Comparison of ENCODE assay signal across 8 cellular contexts in the genomic region with DNA sequence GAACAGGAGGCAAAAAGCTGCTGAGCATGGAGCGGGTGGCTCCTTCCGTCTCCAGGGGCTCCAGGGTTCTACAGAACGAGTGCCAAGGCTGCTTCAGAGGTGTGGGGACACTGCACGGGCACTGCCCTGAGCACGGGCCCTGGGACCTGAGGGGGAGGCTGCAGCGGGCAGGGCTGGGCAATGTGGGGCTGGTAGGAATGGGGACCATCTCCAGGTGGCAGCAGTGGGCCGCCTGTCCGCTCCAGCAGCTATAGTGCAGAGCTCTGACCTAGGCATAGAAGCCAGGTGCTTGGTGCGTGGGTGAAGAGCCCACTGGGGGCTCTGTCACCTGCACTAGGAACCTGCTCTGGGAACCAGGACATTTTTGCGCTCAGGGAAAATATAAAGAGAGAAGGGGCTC. TPM values are rescaled to one million over a fixed set of nuclear protein-coding genes. Genes with fewer than 3 reads are reported as not detected.
A peak's percentile ranks its signal among the peaks of the same experiment; 100 is the strongest.
DNase-seq lines count a peak whose midpoint lies in the region; ATAC-seq and TF ChIP-seq lines count a peak whose summit lies in the region.

No MANE protein-coding gene starts in this region.

- intact Hi-C loops in activated B cell treated with CpG ODN at 0.5 μM for 24 hours (cut with micrococcal nuclease): loop anchor here (1.0 to 2.0 kb wide), 3 partner anchors 15 to 40 kb away; no protein-coding TSS in a partner anchor

- POLR2A ChIA-PET in GM10248 (lab: Yijun Ruan, JAX) (interaction anchor here (1.0 kb wide), 1 partner anchor 41 kb away, joined by 5 read pairs; no protein-coding TSS in a partner anchor), HEK293T (lab: Yijun Ruan, JAX) (interaction anchor here (1.0 kb wide), 1 partner anchor 38 kb away, joined by 5 read pairs; no protein-coding TSS in a partner anchor), activated B cell treated with CpG ODN at 0.5 μM for 24 hours (lab: Charles Lee) (interaction anchor here (0.9 to 2.1 kb wide), 7 partner anchors 11 to 87 kb away, joined by 4 to 21 read pairs (median 8); a partner anchor contains a TSS)

- no peaks in the 10 kb centered on the region for H3K27me3 Mint-ChIP-seq in activated B cell treated with CpG ODN at 0.5 μM for 24 hours

- no peak overlapping the region for H3K4me3 ChIP-seq in effector memory CD4-positive, alpha-beta T cell (ENCODE audit: insufficient read depth, low read depth, low read length, poor library complexity, severe bottlenecking)

- peaks cover 51% of the 10 kb centered on the region for H3K36me3 Mint-ChIP-seq in activated B cell treated with CpG ODN at 0.5 μM for 24 hours (ENCODE audit: low read depth)

- peak; percentile 57 for TF ChIP-seq CTCF in GM10248 (IDR thresholded peaks at IDR 0.05; ENCODE audit: control extremely low read depth, extremely low read depth, low read depth, missing control alignments)
- no peak for TF ChIP-seq CTCF in activated B cell treated with CpG ODN at 0.5 μM for 24 hours (IDR thresholded peaks at IDR 0.05)

- ATAC-seq in activated B cell treated with CpG ODN at 0.5 μM for 24 hours (ENCODE audit: low read depth) (peak; percentile 91), HG03457 (IDR thresholded peaks at IDR 0.05; ENCODE audit: unreplicated experiment) (no peak)

- peaks cover 66% of the 10 kb centered on the region for H3K36me3 ChIP-seq in effector memory CD4-positive, alpha-beta T cell (ENCODE audit: control insufficient read depth, insufficient read depth, low read length)

- peaks cover 10% of the 10 kb centered on the region for H3K4me1 ChIP-seq in effector memory CD4-positive, alpha-beta T cell (ENCODE audit: control insufficient read depth, insufficient read depth, low read length, poor library complexity, severe bottlenecking)

- H3K4me3 Mint-ChIP-seq in activated B cell treated with CpG ODN at 0.5 μM for 24 hours: no peak overlapping the region

- DNase-seq in GM10248 (ENCODE audit: extremely low spot score) (peak; percentile 74), HEK293T (ENCODE audit: extremely low spot score) (peak; percentile 36), activated B cell treated with CpG ODN at 0.5 μM for 24 hours (peak; percentile 46), iPS-NIHi11 (ENCODE audit: low spot score) (peak; percentile 77), A172 (ENCODE audit: low spot score) (no peak), NCI-H526 treated with DMSO at 0.1 percent for 48 hours (lab: John Stamatoyannopoulos, UW) (no peak)
- DNase-seq in effector memory CD4-positive, alpha-beta T cell: no peak

- no peaks in the 10 kb centered on the region for H3K9me3 Mint-ChIP-seq in activated B cell treated with CpG ODN at 0.5 μM for 24 hours

- no peaks in the 10 kb centered on the region for H3K27me3 ChIP-seq in effector memory CD4-positive, alpha-beta T cell (replicated peaks; ENCODE audit: control insufficient read depth, insufficient read depth, low read length, poor library complexity, severe bottlenecking)

- no peak overlapping the region for H3K27ac ChIP-seq in effector memory CD4-positive, alpha-beta T cell (ENCODE audit: insufficient read depth, low read length, poor library complexity, severe bottlenecking)

- peaks cover 23% of the 10 kb centered on the region for H3K4me1 Mint-ChIP-seq in activated B cell treated with CpG ODN at 0.5 μM for 24 hours

- peak overlapping the region; percentile 80 for H3K27ac Mint-ChIP-seq in activated B cell treated with CpG ODN at 0.5 μM for 24 hours

- CTCF ChIA-PET in GM10248 (lab: Yijun Ruan, JAX) (interaction anchor here (0.7 to 35.8 kb wide), 18 partner anchors 9 to 366 kb away, joined by 3 to 1524 read pairs (median 4); a partner anchor contains a TSS), HEK293T (lab: Yijun Ruan, JAX) (interaction anchor here (0.7 to 2.4 kb wide), 7 partner anchors 15 to 44 kb away, joined by 3 to 20 read pairs (median 3); no protein-coding TSS in a partner anchor), activated B cell treated with CpG ODN at 0.5 μM for 24 hours (lab: Charles Lee) (interaction anchor here (0.6 to 8.3 kb wide), 16 partner anchors 11 to 166 kb away, joined by 3 to 245 read pairs (median 4); a partner anchor contains a TSS)

- no peaks in the 10 kb centered on the region for H3K9me3 ChIP-seq in effector memory CD4-positive, alpha-beta T cell (ENCODE audit: control insufficient read depth, low read length)

TF ChIP-seq in HEK293T, 16 proteins besides CTCF, POLR2A, EP300 and RAD21:
- no peak for TF ChIP-seq ARNT (IDR thresholded peaks at IDR 0.05)
- TF ChIP-seq, protein P1, sequence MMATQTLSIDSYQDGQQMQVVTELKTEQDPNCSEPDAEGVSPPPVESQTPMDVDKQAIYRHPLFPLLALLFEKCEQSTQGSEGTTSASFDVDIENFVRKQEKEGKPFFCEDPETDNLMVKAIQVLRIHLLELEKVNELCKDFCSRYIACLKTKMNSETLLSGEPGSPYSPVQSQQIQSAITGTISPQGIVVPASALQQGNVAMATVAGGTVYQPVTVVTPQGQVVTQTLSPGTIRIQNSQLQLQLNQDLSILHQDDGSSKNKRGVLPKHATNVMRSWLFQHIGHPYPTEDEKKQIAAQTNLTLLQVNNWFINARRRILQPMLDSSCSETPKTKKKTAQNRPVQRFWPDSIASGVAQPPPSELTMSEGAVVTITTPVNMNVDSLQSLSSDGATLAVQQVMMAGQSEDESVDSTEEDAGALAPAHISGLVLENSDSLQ (IDR thresholded peaks at IDR 0.05): no peak
- TF ChIP-seq CTBP1 (IDR thresholded peaks at IDR 0.05; ENCODE audit: borderline replicate concordance): no peak
- TF ChIP-seq ELF4 (IDR thresholded peaks at IDR 0.05): no peak
- no peak for TF ChIP-seq FOXK2 (IDR thresholded peaks at IDR 0.05)
- TF ChIP-seq BHLHE40 (IDR thresholded peaks at IDR 0.05; ENCODE audit: borderline replicate concordance): no peak
- no peak for TF ChIP-seq ZNF384 (IDR thresholded peaks at IDR 0.05)
- no peak for TF ChIP-seq NFRKB (IDR thresholded peaks at IDR 0.05)
- no peak for TF ChIP-seq FOXA1 (IDR thresholded peaks at IDR 0.05)
- TF ChIP-seq SP1 (IDR thresholded peaks at IDR 0.05): no peak
- no peak for TF ChIP-seq HDGF (IDR thresholded peaks at IDR 0.05; ENCODE audit: borderline replicate concordance)
- no peak for TF ChIP-seq LEF1 (IDR thresholded peaks at IDR 0.05; ENCODE audit: borderline replicate concordance)
- no peak for TF ChIP-seq L3MBTL2 (conservative IDR thresholded peaks at IDR 0.05)

RNA-seq across cellular contexts. Expression of a gene that starts 22.3 kb away (rescaled TPM):
- 103 and 126 TPM in 2 replicates for total RNA-seq in activated B cell treated with CpG ODN at 0.5 μM for 24 hours
- total RNA-seq in A172 (2014; rRNA removed; shearing (Covaris generic)): 24.4 and 29.4 TPM in 2 replicates

RNA-seq across cellular contexts. Expression of a gene that starts 24.4 kb away (rescaled TPM):
- total RNA-seq in activated B cell treated with CpG ODN at 0.5 μM for 24 hours: 12.7 and 12.8 TPM in 2 replicates
- 4.3 and 10.0 TPM in 2 replicates for total RNA-seq in A172 (2014; rRNA removed; shearing (Covaris generic))

RNA-seq across cellular contexts. Expression of a gene that starts 38.8 kb away (rescaled TPM):
- 2.7 and 5.0 TPM in 2 replicates for total RNA-seq in activated B cell treated with CpG ODN at 0.5 μM for 24 hours
- 1.3 and 1.4 TPM in 2 replicates for total RNA-seq in A172 (2014; rRNA removed; shearing (Covaris generic))

Comparison
In these comparisons a context has a peak if more than half of its experiments do, and no peak if none do; other contexts are left out.
1. DNase-seq: peak in GM10248 (single experiment), HEK293T (single experiment), activated B cell treated with CpG ODN at 0.5 μM for 24 hours (single experiment) and iPS-NIHi11 (single experiment); none in A172 (single experiment), effector memory CD4-positive, alpha-beta T cell (0 of 3) and NCI-H526 treated with DMSO at 0.1 percent for 48 hours (single experiment).